In genomic region chr19:40240332-40240731, GRCh38 we compare ENCODE assay signal across 9 cellular contexts. TPM values are rescaled to one million over a fixed set of nuclear protein-coding genes. Genes with fewer than 3 reads are reported as not detected.
"Had no signal": no experiment of that assay in that cellular context is flagged by ENCODE, and none has a peak within 500 bp of the region (broad histone marks: within the 10 kb centered on the region; RNA-seq: fewer than 3 reads in every experiment).

No MANE protein-coding gene starts in this region.

- DNase-seq: IMR-90, KBM-7, KG1 had no signal

- H3K27ac ChIP-seq: HL-60 had no signal

- ATAC-seq: HepG2, K562 had no signal

- FAIRE-seq: HepG2, HTR-8/SVneo, K562 had no signal

- H3K4me3 ChIP-seq: K562 had no signal

RNA-seq across cellular contexts. Expression of gene CCNP, which starts 13.8 kb away (rescaled TPM):
- total RNA-seq: HT1080, K562 had no signal
- polyA plus RNA-seq: IgD-negative memory B cell had no signal

RNA-seq across cellular contexts. Expression of gene TTC9B, which starts 22.1 kb away (rescaled TPM):
- total RNA-seq: HepG2, IMR-90, K562 had no signal
- polyA plus RNA-seq: HepG2, IgD-negative memory B cell, IMR-90 had no signal
